Comparison of ENCODE assay signal across 17 cellular contexts in the genomic region with DNA sequence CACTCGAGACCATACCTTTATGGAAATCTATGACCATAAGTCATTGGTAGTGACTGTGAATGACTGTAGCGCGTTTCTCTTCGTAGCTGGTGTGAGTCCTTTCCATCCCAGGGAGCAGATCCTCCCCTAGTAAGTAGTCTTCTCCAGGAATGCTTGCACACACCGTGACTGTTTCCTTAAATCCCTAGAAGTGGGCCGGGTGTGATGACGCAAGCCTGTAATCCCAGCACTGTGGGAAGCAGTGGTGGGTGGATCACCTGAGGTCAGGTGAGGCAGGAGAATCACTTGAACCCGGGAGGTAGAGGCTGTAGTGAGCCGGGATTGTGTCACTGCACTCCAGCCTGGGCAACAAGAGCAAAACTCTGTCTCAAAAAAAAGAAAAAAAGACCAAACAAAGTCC.
DNase-seq lines count a peak whose midpoint lies in the region; ATAC-seq and TF ChIP-seq lines count a peak whose summit lies in the region.
"Had no signal": no experiment of that assay in that cellular context is flagged by ENCODE, and none has a peak within 500 bp of the region (broad histone marks: within the 10 kb centered on the region; RNA-seq: fewer than 3 reads in every experiment).

No MANE protein-coding gene starts in this region.

- TF ChIP-seq POLR2A in breast epithelium (IDR thresholded peaks at IDR 0.05), result no peak

- H3K27me3 Mint-ChIP-seq in MCF 10A (ENCODE audit: insufficient read depth, unreplicated experiment) (no peaks in the 10 kb centered on the region), nephron progenitor cell (ENCODE audit: low read depth, poor library complexity) (peaks cover 23% of the 10 kb centered on the region)

- no peaks in the 10 kb centered on the region for H3K27me3 ChIP-seq in breast epithelium

- H3K4me3 Mint-ChIP-seq in MCF 10A (ENCODE audit: unreplicated experiment), result no peak overlapping the region
- no peak overlapping the region for H3K4me3 Mint-ChIP-seq in nephron progenitor cell
- H3K4me3 Mint-ChIP-seq: CD4-positive, alpha-beta T cell had no signal

- H3K27ac ChIP-seq in breast epithelium, result no peak overlapping the region
- no peak overlapping the region for H3K27ac ChIP-seq in HEK293 (ENCODE audit: extremely low read depth, low read depth, low read length)
- H3K27ac ChIP-seq: 22Rv1, A549, C4-2B had no signal

- H3K9me3 ChIP-seq in breast epithelium, result no peaks in the 10 kb centered on the region
- H3K9me3 ChIP-seq in HEK293 (ENCODE audit: control insufficient read depth, insufficient read depth, low read depth, low read length), result no peaks in the 10 kb centered on the region
- H3K9me3 ChIP-seq: A549, HAP-1 had no signal

- H3K9me3 Mint-ChIP-seq in MCF 10A (ENCODE audit: unreplicated experiment), result no peaks in the 10 kb centered on the region
- H3K9me3 Mint-ChIP-seq in nephron progenitor cell, result peaks cover 14% of the 10 kb centered on the region
- H3K9me3 Mint-ChIP-seq: CD4-positive, alpha-beta T cell had no signal

- no peaks in the 10 kb centered on the region for H3K4me1 Mint-ChIP-seq in MCF 10A (ENCODE audit: insufficient read depth, unreplicated experiment)
- H3K4me1 Mint-ChIP-seq in nephron progenitor cell, result peaks cover 48% of the 10 kb centered on the region

- intact Hi-C loops in MCF 10A (cut with micrococcal nuclease), result no loop called here
- intact Hi-C loops in breast epithelium (cut with DNase I; ENCODE audit: low total_unique reads), result no loop called here
- intact Hi-C loops in head of caudate nucleus (cut with DNase I), result no loop called here

- H3K4me3 ChIP-seq in breast epithelium (no peak overlapping the region), HEK293 (ENCODE audit: low read depth, low read length) (no peak overlapping the region)
- H3K4me3 ChIP-seq: A549, HAP-1 had no signal

- no peak for TF ChIP-seq CTCF in MCF 10A (IDR thresholded peaks at IDR 0.05; ENCODE audit: unreplicated experiment)
- TF ChIP-seq CTCF in breast epithelium (IDR thresholded peaks at IDR 0.05), result no peak
- no peak for TF ChIP-seq CTCF in HEK293 (tag by site-specific recombination; IDR thresholded peaks at IDR 0.05)
- no peak for TF ChIP-seq CTCF in nephron progenitor cell (IDR thresholded peaks at IDR 0.05)
- TF ChIP-seq CTCF in GM20000 (IDR thresholded peaks at IDR 0.05; ENCODE audit: extremely low read depth, missing control alignments), result no peak

- H3K27ac Mint-ChIP-seq in MCF 10A (ENCODE audit: low read depth, unreplicated experiment), result no peak overlapping the region
- peak overlapping the region; percentile 74 for H3K27ac Mint-ChIP-seq in nephron progenitor cell
- H3K27ac Mint-ChIP-seq: CD4-positive, alpha-beta T cell had no signal

- BruUV-seq in MCF 10A (replicated peaks; lab: Mats Ljungman, UMichigan), result no TSS peak

- no peaks in the 10 kb centered on the region for H3K36me3 ChIP-seq in breast epithelium
- no peaks in the 10 kb centered on the region for H3K36me3 ChIP-seq in HEK293 (ENCODE audit: control insufficient read depth in 2 of 2, insufficient read depth in 1 of 2, low read length in 2 of 2)
- H3K36me3 ChIP-seq: HAP-1 had no signal

- POLR2A ChIA-PET in MCF 10A (lab: Yijun Ruan, JAX), result no interaction called here
- POLR2A ChIA-PET in HEK293 (lab: Yijun Ruan, JAX), result no interaction called here

- no peaks in the 10 kb centered on the region for H3K4me1 ChIP-seq in breast epithelium
- no peaks in the 10 kb centered on the region for H3K4me1 ChIP-seq in HEK293 (ENCODE audit: control insufficient read depth, insufficient read depth, low read length)
- H3K4me1 ChIP-seq: A549 had no signal

- ATAC-seq in GM19452 (IDR thresholded peaks at IDR 0.05; ENCODE audit: unreplicated experiment) (no peak), HG02759 (IDR thresholded peaks at IDR 0.05; ENCODE audit: unreplicated experiment) (no peak)
- ATAC-seq: A549 had no signal

- H3K36me3 Mint-ChIP-seq in MCF 10A (ENCODE audit: insufficient read depth, unreplicated experiment) (no peaks in the 10 kb centered on the region), nephron progenitor cell (ENCODE audit: low read depth) (no peaks in the 10 kb centered on the region)

- DNase-seq in MCF 10A (ENCODE audit: unreplicated experiment) (peak; percentile 35), breast epithelium (ENCODE audit: low spot score in 2 of 2) (no peak), head of caudate nucleus (peak in 40 of 42 donors; percentile 19 to 83 (median 62)), nephron progenitor cell (no peak), GM20000 (ENCODE audit: low spot score) (no peak)
- DNase-seq: AML-193; CD4-positive, alpha-beta T cell; DMS153; DMS79; GDM1 had no signal

- CTCF ChIA-PET in MCF 10A (lab: Yijun Ruan, JAX), result no interaction called here
- CTCF ChIA-PET in HEK293 (lab: Yijun Ruan, JAX), result interaction anchor here (1.4 kb wide), 1 partner anchor 136 kb away, joined by 5 read pairs; no protein-coding TSS in a partner anchor

TF ChIP-seq in HEK293, 187 proteins besides CTCF, POLR2A, EP300 and RAD21:
- peak; percentile 70 for TF ChIP-seq BCL6B (tag by site-specific recombination; IDR thresholded peaks at IDR 0.05)
- no peak for TF ChIP-seq ZNF302 (tag by site-specific recombination; IDR thresholded peaks at IDR 0.05; ENCODE audit: low read depth)
- no peak for TF ChIP-seq OVOL3 (tag by site-specific recombination; IDR thresholded peaks at IDR 0.05)
- 0 out of 2 replicates have a peak, but pooled peaks have one; percentile 9 for TF ChIP-seq EGR2 (tag by site-specific recombination; IDR thresholded peaks at IDR 0.05; ENCODE audit: low read depth)

Comparison
In these comparisons a context has a peak if more than half of its experiments do, and no peak if none do; other contexts are left out.
1. DNase-seq: peak in MCF 10A (single experiment) and head of caudate nucleus (40 of 42); none in breast epithelium (0 of 2), nephron progenitor cell (single experiment) and GM20000 (single experiment).